21 cellular contexts compared by ENCODE assay signal in the genomic region with DNA sequence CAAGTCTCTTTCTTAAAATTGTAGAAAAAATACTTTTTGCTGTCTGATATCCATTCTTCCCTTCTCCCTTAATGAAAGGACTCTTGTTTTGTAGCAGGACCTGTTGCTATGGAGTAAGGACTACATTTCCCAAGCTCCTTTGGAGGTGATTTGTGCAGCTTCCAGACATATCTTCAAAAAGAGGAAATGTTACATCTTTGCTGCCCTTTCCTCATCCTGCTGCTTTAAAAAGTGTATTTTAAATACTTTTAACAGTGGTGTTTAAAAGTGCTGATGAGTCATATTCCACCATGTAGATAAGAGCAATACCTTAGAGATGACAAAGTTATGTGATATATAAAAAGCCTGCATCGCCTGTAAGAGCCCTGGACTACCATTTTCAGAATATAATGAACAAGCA.
DNase-seq lines count a peak whose midpoint lies in the region; ATAC-seq and TF ChIP-seq lines count a peak whose summit lies in the region.
"Had no signal": no experiment of that assay in that cellular context is flagged by ENCODE, and none has a peak within 500 bp of the region (broad histone marks: within the 10 kb centered on the region; RNA-seq: fewer than 3 reads in every experiment).

No MANE protein-coding gene starts in this region.

- no peaks in the 10 kb centered on the region for H3K36me3 Mint-ChIP-seq in activated CD4-positive, alpha-beta T cell treated with anti-CD3 and anti-CD28 coated beads, Interleukin-2, amount 10 ng/mL, durations not matched to agents 7 days and 5 days (ENCODE audit: low read depth)
- H3K36me3 Mint-ChIP-seq: activated naive CD8-positive, alpha-beta T cell treated with anti-CD3 and anti-CD28 coated beads for 36 hours had no signal

- H3K4me1 ChIP-seq in GM23248 (ENCODE audit: insufficient read depth) = 0 out of 2 replicates have a peak, but pooled peaks cover 4% of the 10 kb centered on the region

- H4K20me1 ChIP-seq in GM23248 (ENCODE audit: insufficient read depth) = no peaks in the 10 kb centered on the region

- H3K4me3 Mint-ChIP-seq in activated CD4-positive, alpha-beta T cell treated with anti-CD3 and anti-CD28 coated beads, Interleukin-2, amount 10 ng/mL, durations not matched to agents 7 days and 5 days = no peak overlapping the region
- H3K4me3 Mint-ChIP-seq: activated CD4-positive, alpha-beta memory T cell treated with anti-CD3 and anti-CD28 coated beads for 36 hours; activated naive CD8-positive, alpha-beta T cell treated with anti-CD3 and anti-CD28 coated beads for 36 hours; central memory CD8-positive, alpha-beta T cell had no signal

- H3K27ac Mint-ChIP-seq in activated CD4-positive, alpha-beta T cell treated with anti-CD3 and anti-CD28 coated beads, Interleukin-2, amount 10 ng/mL, durations not matched to agents 7 days and 5 days = no peak overlapping the region
- H3K27ac Mint-ChIP-seq: activated CD4-positive, alpha-beta memory T cell treated with anti-CD3 and anti-CD28 coated beads for 36 hours; activated naive CD8-positive, alpha-beta T cell treated with anti-CD3 and anti-CD28 coated beads for 36 hours had no signal

- H3K4me1 Mint-ChIP-seq in activated CD4-positive, alpha-beta T cell treated with anti-CD3 and anti-CD28 coated beads, Interleukin-2, amount 10 ng/mL, durations not matched to agents 7 days and 5 days = peaks cover 9% of the 10 kb centered on the region

- H3K4me2 ChIP-seq in GM23248 (ENCODE audit: unreplicated experiment) = no peak overlapping the region
- H3K4me2 ChIP-seq: PC-9 had no signal

- peaks cover 6% of the 10 kb centered on the region for H3K9me3 Mint-ChIP-seq in activated CD4-positive, alpha-beta T cell treated with anti-CD3 and anti-CD28 coated beads, Interleukin-2, amount 10 ng/mL, durations not matched to agents 7 days and 5 days
- H3K9me3 Mint-ChIP-seq: activated CD4-positive, alpha-beta memory T cell treated with anti-CD3 and anti-CD28 coated beads for 36 hours; activated naive CD8-positive, alpha-beta T cell treated with anti-CD3 and anti-CD28 coated beads for 36 hours; central memory CD8-positive, alpha-beta T cell had no signal

- no peaks in the 10 kb centered on the region for H3K27me3 Mint-ChIP-seq in activated CD4-positive, alpha-beta T cell treated with anti-CD3 and anti-CD28 coated beads, Interleukin-2, amount 10 ng/mL, durations not matched to agents 7 days and 5 days
- H3K27me3 Mint-ChIP-seq: activated CD4-positive, alpha-beta memory T cell treated with anti-CD3 and anti-CD28 coated beads for 36 hours; activated naive CD8-positive, alpha-beta T cell treated with anti-CD3 and anti-CD28 coated beads for 36 hours; central memory CD8-positive, alpha-beta T cell had no signal

- no peaks in the 10 kb centered on the region for H3K27me3 ChIP-seq in GM23248 (replicated peaks; ENCODE audit: insufficient read depth)
- H3K27me3 ChIP-seq: ovary had no signal

- H3K4me3 ChIP-seq in GM23248 (no peak overlapping the region), NB4 (ENCODE audit: low read depth, low read length) (no peak overlapping the region), astrocyte of the spinal cord (ENCODE audit: low read depth, low read length) (no peak overlapping the region)
- H3K4me3 ChIP-seq: mucosa of descending colon, ovary, PC-9, SK-N-MC had no signal

- POLR2A ChIA-PET in activated CD4-positive, alpha-beta T cell treated with anti-CD3 and anti-CD28 coated beads, Interleukin-2, amount 10 ng/mL, durations not matched to agents 7 days and 5 days (lab: Charles Lee) = no interaction called here

- H3F3A ChIP-seq in GM23248 (ENCODE audit: insufficient read depth) = peaks cover 11% of the 10 kb centered on the region; the same call in 1 of the 2 replicates

- no peak for ATAC-seq in GM18873 (IDR thresholded peaks at IDR 0.05; ENCODE audit: low FRiP score, unreplicated experiment)
- ATAC-seq: left lobe of liver, mucosa of descending colon had no signal

- CTCF ChIA-PET in activated CD4-positive, alpha-beta T cell treated with anti-CD3 and anti-CD28 coated beads, Interleukin-2, amount 10 ng/mL, durations not matched to agents 7 days and 5 days (lab: Charles Lee) = interaction anchor here (0.6 kb wide), 1 partner anchor 235 kb away, joined by 3 read pairs; no protein-coding TSS in a partner anchor

- H3K27ac ChIP-seq in GM23248 = no peak overlapping the region
- H3K27ac ChIP-seq: C4-2B, ovary, PC-9, SK-N-MC had no signal

- 0 out of 2 replicates have a peak overlapping the region, but pooled peaks have one; percentile 11 for H2AFZ ChIP-seq in GM23248
- H2AFZ ChIP-seq: PC-9 had no signal

- in situ Hi-C loops in GM23248 (cut with MboI) = no loop called here
- in situ Hi-C loops in astrocyte of the spinal cord (cut with HindIII; ENCODE audit: low sequenced_read_pairs) = no loop called here

- H3K9ac ChIP-seq in GM23248 = no peak overlapping the region

- H3K36me3 ChIP-seq in GM23248 (ENCODE audit: low read depth) = no peaks in the 10 kb centered on the region
- H3K36me3 ChIP-seq: ovary had no signal

- no peaks in the 10 kb centered on the region for H3K9me3 ChIP-seq in GM23248 (ENCODE audit: low read depth)
- H3K9me3 ChIP-seq: mucosa of descending colon, ovary had no signal

- TF ChIP-seq POLR2A in NB4 (IDR thresholded peaks at IDR 0.05; ENCODE audit: extremely low read depth, insufficient read length) = no peak

- H3K79me2 ChIP-seq in GM23248 (ENCODE audit: insufficient read depth) = no peaks in the 10 kb centered on the region

- TF ChIP-seq CTCF in NB4 (IDR thresholded peaks at IDR 0.05; ENCODE audit: low read depth, low read length) (no peak), astrocyte of the spinal cord (IDR thresholded peaks at IDR 0.05; ENCODE audit: low read depth, low read length) (no peak)

- WGBS in GM23248 (ENCODE audit: low coverage in 1 of 2, low lambda C conversion rate in 2 of 2, missing lambda C conversion rate in 2 of 2), 2 experiments = 82 to 92% methylated on average over 1 of the region's 1 CpG

- peak; percentile 30 for DNase-seq in GM23248
- DNase-seq in NB4 (ENCODE audit: low read depth) = peak; percentile 23
- DNase-seq in astrocyte of the spinal cord (ENCODE audit: low read depth, low spot score) = peak; percentile 57
- peak; percentile 58 for DNase-seq in non-pigmented ciliary epithelial cell (ENCODE audit: low read depth)
- no peak for DNase-seq in mucosa of gallbladder (ENCODE audit: low spot score)
- DNase-seq in activated CD4-positive, alpha-beta T cell treated with anti-CD3 and anti-CD28 coated beads, Interleukin-2, amount 10 ng/mL, durations not matched to agents 7 days and 5 days = no peak
- DNase-seq: activated CD4-positive, alpha-beta memory T cell treated with anti-CD3 and anti-CD28 coated beads for 36 hours; activated naive CD8-positive, alpha-beta T cell treated with anti-CD3 and anti-CD28 coated beads for 36 hours; activated T-cell treated with anti-CD3 and anti-CD28 coated beads, Interleukin-2, amount 50 U/mL, for 48 hours; DMS153; mucosa of descending colon; NCI-H2029 treated with DMSO at 0.1 percent for 48 hours; NCI-H524 treated with DMSO at 0.1 percent for 48 hours; ovary; PC-9; stimulated activated CD4-positive, alpha-beta T cell treated with anti-CD3 and anti-CD28 coated beads, Interleukin-4, amount 100 ng/mL, for 4 hours had no signal

- no peaks in the 10 kb centered on the region for H3K9me2 ChIP-seq in GM23248 (ENCODE audit: insufficient read depth)

Comparison
In these comparisons a context has a peak if more than half of its experiments do, and no peak if none do; other contexts are left out.
1. DNase-seq: peak in GM23248 (single experiment), NB4 (single experiment), astrocyte of the spinal cord (single experiment) and non-pigmented ciliary epithelial cell (single experiment); none in mucosa of gallbladder (single experiment) and activated CD4-positive, alpha-beta T cell treated with anti-CD3 and anti-CD28 coated beads, Interleukin-2, amount 10 ng/mL, durations not matched to agents 7 days and 5 days (single experiment).